In the genomic region with DNA sequence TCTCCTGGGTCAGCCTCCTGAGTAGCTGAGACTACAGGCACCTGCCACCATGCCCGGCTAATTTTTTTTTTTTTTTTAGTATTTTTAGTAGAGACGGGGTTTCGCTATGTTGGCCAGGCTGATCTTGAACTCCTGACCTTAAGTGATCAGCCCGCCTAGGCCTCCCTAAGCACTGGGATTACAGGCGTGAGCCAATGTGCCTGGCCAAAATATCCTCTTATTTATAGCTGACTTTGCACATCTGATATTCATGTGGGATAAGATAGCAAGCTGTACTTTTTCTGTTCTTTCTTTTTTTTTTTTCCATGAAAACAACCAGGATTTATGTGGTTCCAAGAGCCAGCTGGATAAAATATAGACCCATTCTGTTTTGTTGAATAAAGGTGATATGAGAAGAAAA, we compare ENCODE assay signal across 10 cellular contexts. TPM values are rescaled to one million over a fixed set of nuclear protein-coding genes. Genes with fewer than 3 reads are reported as not detected.
DNase-seq lines count a peak whose midpoint lies in the region; ATAC-seq and TF ChIP-seq lines count a peak whose summit lies in the region.
"Had no signal": no experiment of that assay in that cellular context is flagged by ENCODE, and none has a peak within 500 bp of the region (broad histone marks: within the 10 kb centered on the region; RNA-seq: fewer than 3 reads in every experiment).

No MANE protein-coding gene starts in this region.

- H2AK5ac ChIP-seq in trophoblast cell (ENCODE audit: low read length), result no peak overlapping the region

- no peaks in the 10 kb centered on the region for H3K36me3 ChIP-seq in esophagus squamous epithelium
- no peaks in the 10 kb centered on the region for H3K36me3 ChIP-seq in WERI-Rb-1
- H3K36me3 ChIP-seq in trophoblast cell (ENCODE audit: control insufficient read depth in 1 of 2, insufficient read depth in 2 of 2, low read length in 2 of 2), result no peaks in the 10 kb centered on the region

- H4K12ac ChIP-seq in trophoblast cell (ENCODE audit: low read depth, low read length), result no peak overlapping the region

- H4K91ac ChIP-seq in trophoblast cell (ENCODE audit: low read depth, low read length), result no peak overlapping the region

- no peak overlapping the region for H3K4me2 ChIP-seq in trophoblast cell (ENCODE audit: low read length)

- DNase-seq in activated CD4-positive, alpha-beta T cell treated with anti-CD3 and anti-CD28 coated beads, Interleukin-2, amount 10 ng/mL, durations not matched to agents 24 days and 14 days, result no peak
- DNase-seq in activated CD4-positive, alpha-beta T cell treated with anti-CD3 and anti-CD28 coated beads, Interleukin-2, amount 50 U/mL, for 48 hours, result no peak
- peak; percentile 34 for DNase-seq in RPMI8226
- no peak for DNase-seq in esophagus squamous epithelium (lab: John Stamatoyannopoulos, UW)
- DNase-seq in stimulated activated effector memory CD8-positive, alpha-beta T cell treated with anti-CD3 and anti-CD28 coated beads, Interleukin-12 subunit alpha, Interleukin-12 subunit beta, amount 100 ng/mL, for 72 hours (ENCODE audit: low spot score in 2 of 2), result no peak
- no peak for DNase-seq in UCSD-AML1 (lab: John Stamatoyannopoulos, UW; ENCODE audit: unreplicated experiment)
- DNase-seq in WERI-Rb-1, result no peak
- no peak for DNase-seq in trophoblast cell
- DNase-seq: NCI-H146, NCI-H510A treated with DMSO at 0.1 percent for 48 hours had no signal

- no peak overlapping the region for H2BK5ac ChIP-seq in trophoblast cell (ENCODE audit: low read depth, low read length, poor library complexity)

- H3K36me3 Mint-ChIP-seq in activated CD4-positive, alpha-beta T cell treated with anti-CD3 and anti-CD28 coated beads, Interleukin-2, amount 10 ng/mL, durations not matched to agents 24 days and 14 days (ENCODE audit: low read depth), result peaks cover 51% of the 10 kb centered on the region
- peaks cover 28% of the 10 kb centered on the region for H3K36me3 Mint-ChIP-seq in stimulated activated effector memory CD8-positive, alpha-beta T cell treated with anti-CD3 and anti-CD28 coated beads, Interleukin-12 subunit alpha, Interleukin-12 subunit beta, amount 100 ng/mL, for 72 hours

- H3K27ac ChIP-seq in esophagus squamous epithelium (peak overlapping the region; percentile 64 to 82 (median 70)), WERI-Rb-1 (no peak overlapping the region), trophoblast cell (ENCODE audit: low read depth, low read length) (no peak overlapping the region)

- H3K4me3 Mint-ChIP-seq in activated CD4-positive, alpha-beta T cell treated with anti-CD3 and anti-CD28 coated beads, Interleukin-2, amount 10 ng/mL, durations not matched to agents 24 days and 14 days, result peak overlapping the region; percentile 73
- peak overlapping the region; percentile 68 for H3K4me3 Mint-ChIP-seq in stimulated activated effector memory CD8-positive, alpha-beta T cell treated with anti-CD3 and anti-CD28 coated beads, Interleukin-12 subunit alpha, Interleukin-12 subunit beta, amount 100 ng/mL, for 72 hours

- H3K18ac ChIP-seq in trophoblast cell (ENCODE audit: low read length), result no peak overlapping the region

- H3K4me1 ChIP-seq in esophagus squamous epithelium, result peaks cover 14 to 69% (median 14%) of the 10 kb centered on the region in 3 donors
- peaks cover 3 to 8% of the 10 kb centered on the region in 2 experiments for H3K4me1 ChIP-seq in trophoblast cell (ENCODE audit: control insufficient read depth in 1 of 2, insufficient read depth in 2 of 2, low read length in 2 of 2)

- H3K9ac ChIP-seq in trophoblast cell (ENCODE audit: low read length), result no peak overlapping the region

- no peak overlapping the region for H3K14ac ChIP-seq in trophoblast cell (ENCODE audit: low read length)

- H2BK12ac ChIP-seq in trophoblast cell (ENCODE audit: low read length), result no peak overlapping the region

- H3K4ac ChIP-seq in trophoblast cell (ENCODE audit: low read depth, low read length), result no peak overlapping the region

- peak overlapping the region; percentile 89 for H3K27ac Mint-ChIP-seq in activated CD4-positive, alpha-beta T cell treated with anti-CD3 and anti-CD28 coated beads, Interleukin-2, amount 10 ng/mL, durations not matched to agents 24 days and 14 days
- H3K27ac Mint-ChIP-seq in stimulated activated effector memory CD8-positive, alpha-beta T cell treated with anti-CD3 and anti-CD28 coated beads, Interleukin-12 subunit alpha, Interleukin-12 subunit beta, amount 100 ng/mL, for 72 hours, result no peak overlapping the region

- H4K8ac ChIP-seq in trophoblast cell (ENCODE audit: low read depth, low read length), result no peak overlapping the region

- H3K79me2 ChIP-seq in trophoblast cell (ENCODE audit: control insufficient read depth, insufficient read depth, low read length, poor library complexity), result no peaks in the 10 kb centered on the region

- TF ChIP-seq POLR2A in esophagus squamous epithelium (IDR thresholded peaks at IDR 0.05), result no peak

- no peak for ATAC-seq in stimulated activated effector memory CD8-positive, alpha-beta T cell treated with anti-CD3 and anti-CD28 coated beads, Interleukin-12 subunit alpha, Interleukin-12 subunit beta, amount 100 ng/mL, for 72 hours

- H3K27me3 ChIP-seq in esophagus squamous epithelium (no peaks in the 10 kb centered on the region), WERI-Rb-1 (ENCODE audit: insufficient read depth, low read depth, severe bottlenecking) (no peaks in the 10 kb centered on the region), trophoblast cell (ENCODE audit: insufficient read depth, low read length) (no peaks in the 10 kb centered on the region)

- peaks cover 6% of the 10 kb centered on the region for H3K79me1 ChIP-seq in trophoblast cell (ENCODE audit: low read length)

- intact Hi-C loops in activated CD4-positive, alpha-beta T cell treated with anti-CD3 and anti-CD28 coated beads, Interleukin-2, amount 10 ng/mL, durations not matched to agents 24 days and 14 days (cut with micrococcal nuclease), result loop anchor here (1.0 to 5.0 kb wide), 3 partner anchors 14 to 138 kb away; a partner anchor contains a TSS
- intact Hi-C loops in esophagus squamous epithelium (cut with DNase I), result no loop called here

- 45 to 56% methylated on average over 4 to 5 of the region's 5 CpGs for WGBS in esophagus squamous epithelium, 2 donors
- no CpG with 5 or more reads among the region's 5 CpGs for WGBS in trophoblast cell (ENCODE audit: extremely low coverage, insufficient coverage, insufficient read length)

- H3K27me3 Mint-ChIP-seq in activated CD4-positive, alpha-beta T cell treated with anti-CD3 and anti-CD28 coated beads, Interleukin-2, amount 10 ng/mL, durations not matched to agents 24 days and 14 days, result no peaks in the 10 kb centered on the region

- no peaks in the 10 kb centered on the region for H3K9me3 Mint-ChIP-seq in activated CD4-positive, alpha-beta T cell treated with anti-CD3 and anti-CD28 coated beads, Interleukin-2, amount 10 ng/mL, durations not matched to agents 24 days and 14 days
- H3K9me3 Mint-ChIP-seq in stimulated activated effector memory CD8-positive, alpha-beta T cell treated with anti-CD3 and anti-CD28 coated beads, Interleukin-12 subunit alpha, Interleukin-12 subunit beta, amount 100 ng/mL, for 72 hours, result no peaks in the 10 kb centered on the region

- H3K23ac ChIP-seq in trophoblast cell (ENCODE audit: low read length), result no peak overlapping the region

- H3K4me3 ChIP-seq in esophagus squamous epithelium (no peak overlapping the region), WERI-Rb-1 (ENCODE audit: low read depth, low read length) (no peak overlapping the region), trophoblast cell (ENCODE audit: low read depth, low read length) (no peak overlapping the region)

- no peak overlapping the region for H2BK120ac ChIP-seq in trophoblast cell (ENCODE audit: insufficient read depth, low read length, poor library complexity)

- no peak overlapping the region for H2AFZ ChIP-seq in trophoblast cell (ENCODE audit: insufficient read depth, low read length, poor library complexity)

- peaks cover 79% of the 10 kb centered on the region for H3K4me1 Mint-ChIP-seq in activated CD4-positive, alpha-beta T cell treated with anti-CD3 and anti-CD28 coated beads, Interleukin-2, amount 10 ng/mL, durations not matched to agents 24 days and 14 days
- peaks cover 66% of the 10 kb centered on the region for H3K4me1 Mint-ChIP-seq in stimulated activated effector memory CD8-positive, alpha-beta T cell treated with anti-CD3 and anti-CD28 coated beads, Interleukin-12 subunit alpha, Interleukin-12 subunit beta, amount 100 ng/mL, for 72 hours

- no peak for TF ChIP-seq CTCF in esophagus squamous epithelium (IDR thresholded peaks at IDR 0.05)
- TF ChIP-seq CTCF in WERI-Rb-1 (IDR thresholded peaks at IDR 0.05; ENCODE audit: low read depth, low read length), result no peak

- H3K9me3 ChIP-seq in esophagus squamous epithelium (no peaks in the 10 kb centered on the region), WERI-Rb-1 (ENCODE audit: severe bottlenecking) (no peaks in the 10 kb centered on the region), trophoblast cell (ENCODE audit: insufficient read depth, low read depth, low read length) (no peaks in the 10 kb centered on the region)

RNA-seq across cellular contexts. Expression of a gene that starts 12.1 kb away (rescaled TPM):
- 133 and 135 TPM in 2 replicates for total RNA-seq in activated CD4-positive, alpha-beta T cell treated with anti-CD3 and anti-CD28 coated beads, Interleukin-2, amount 10 ng/mL, durations not matched to agents 24 days and 14 days
- 100 to 1,000 TPM; 111 to 166 (median 131) TPM for total RNA-seq in esophagus squamous epithelium
- polyA plus RNA-seq in trophoblast cell (2013), result 333 and 362 TPM in 2 replicates

RNA-seq across cellular contexts. Expression of a gene that starts 40.0 kb away (rescaled TPM):
- total RNA-seq in activated CD4-positive, alpha-beta T cell treated with anti-CD3 and anti-CD28 coated beads, Interleukin-2, amount 10 ng/mL, durations not matched to agents 24 days and 14 days, result 41.2 and 47.7 TPM in 2 replicates
- 10 to 100 TPM in 3 of 4 donors, 1 to 10 TPM in 1; 9.8 to 15.4 (median 14.4) TPM for total RNA-seq in esophagus squamous epithelium
- polyA plus RNA-seq in trophoblast cell (2013), result 23.3 and 24.3 TPM in 2 replicates

Comparison
In these comparisons a context has a peak if more than half of its experiments do, and no peak if none do; other contexts are left out.
1. H3K27ac ChIP-seq: peak in esophagus squamous epithelium (4 of 4); none in WERI-Rb-1 (single experiment) and trophoblast cell (single experiment).